ENCODE assay signal across 8 cellular contexts in genomic region chr1:116498789-116499628, GRCh38.
DNase-seq lines count a peak whose midpoint lies in the region; ATAC-seq and TF ChIP-seq lines count a peak whose summit lies in the region.

No MANE protein-coding gene starts in this region.

- peak overlapping the region; percentile 61 for H2AFZ ChIP-seq in DND-41 (ENCODE audit: low read depth, low read length)

- peak; percentile 87 for ATAC-seq in DND-41 (ENCODE audit: insufficient read depth, low read depth)
- peak; percentile 57 to 85 for ATAC-seq in gastrocnemius medialis
- no peak for ATAC-seq in HG03196 (IDR thresholded peaks at IDR 0.05; ENCODE audit: unreplicated experiment)

- H3K4me1 ChIP-seq in DND-41 (ENCODE audit: insufficient read depth, low read length), result peaks cover 16% of the 10 kb centered on the region
- H3K4me1 ChIP-seq in gastrocnemius medialis, result peaks cover 0 to 8% of the 10 kb centered on the region in 2 donors

- H3K36me3 ChIP-seq in DND-41 (ENCODE audit: insufficient read depth, low read length), result no peaks in the 10 kb centered on the region; the same call in 1 of the 2 replicates
- H3K36me3 ChIP-seq in H7 (replicated peaks; ENCODE audit: control insufficient read depth, insufficient read depth, low read length), result no peaks in the 10 kb centered on the region
- H3K36me3 ChIP-seq in SK-N-MC (ENCODE audit: insufficient read depth, low read length), result no peaks in the 10 kb centered on the region
- H3K36me3 ChIP-seq in gastrocnemius medialis, result no peaks in the 10 kb centered on the region

- H3K4me2 ChIP-seq in DND-41 (ENCODE audit: insufficient read depth, low read length), result no peak overlapping the region

- no peak for TF ChIP-seq POLR2A in gastrocnemius medialis (IDR thresholded peaks at IDR 0.05)

- H3K27ac ChIP-seq in DND-41 (ENCODE audit: low read length) (peak overlapping the region; percentile 22; the same call in 1 of the 2 replicates), SK-N-MC (peak overlapping the region; percentile 89), gastrocnemius medialis (no peak overlapping the region)

- no peak overlapping the region for H3K4me3 ChIP-seq in DND-41 (ENCODE audit: low read depth in 1 of 2, low read length in 2 of 2)
- H3K4me3 ChIP-seq in H7 (ENCODE audit: insufficient read depth, low read depth, low read length), result no peak overlapping the region
- peak overlapping the region; percentile 41 for H3K4me3 ChIP-seq in SK-N-MC
- no peak overlapping the region for H3K4me3 ChIP-seq in astrocyte of the spinal cord (ENCODE audit: low read depth, low read length)
- H3K4me3 ChIP-seq in gastrocnemius medialis, result no peak overlapping the region

- no peak overlapping the region for H3K9ac ChIP-seq in DND-41 (ENCODE audit: low read depth, low read length)
- peak overlapping the region; percentile 69 for H3K9ac ChIP-seq in SK-N-MC (ENCODE audit: insufficient read length)

- H3K27me3 ChIP-seq in DND-41 (ENCODE audit: insufficient read depth, low read length, poor library complexity), result no peaks in the 10 kb centered on the region
- no peaks in the 10 kb centered on the region for H3K27me3 ChIP-seq in H7 (ENCODE audit: control insufficient read depth, insufficient read depth, low read length)
- no peaks in the 10 kb centered on the region for H3K27me3 ChIP-seq in gastrocnemius medialis

- in situ Hi-C loops in astrocyte of the spinal cord (cut with HindIII; ENCODE audit: low sequenced_read_pairs), result no loop called here
- in situ Hi-C loops in gastrocnemius medialis (cut with MboI; ENCODE audit: low sequenced_read_pairs in 4 of 4), result loop anchor here in 2 of 4 donors (5.0 to 25.0 kb wide), 4 partner anchors 137 to 687 kb away; partner anchors contain the start of gene ATP1A1 (in 1 of the 2)

- H4K20me1 ChIP-seq in DND-41 (ENCODE audit: insufficient read depth, low read length), result no peaks in the 10 kb centered on the region

- peak; percentile 72 for DNase-seq in DND-41
- DNase-seq in H7, result peak; percentile 86
- peak; percentile 37 for DNase-seq in NCI-H1092 (lab: John Stamatoyannopoulos, UW)
- peak; percentile 77 for DNase-seq in SK-N-MC (ENCODE audit: low read depth, low spot score)
- peak; percentile 69 for DNase-seq in astrocyte of the spinal cord (ENCODE audit: low read depth, low spot score)
- peak in 38 of 51 donors; percentile 14 to 83 (median 40) for DNase-seq in hypothalamus (lab: John Stamatoyannopoulos, UW)
- DNase-seq in gastrocnemius medialis, result peak in 1 of 2 donors; percentile 34

- no peaks in the 10 kb centered on the region for H3K9me3 ChIP-seq in DND-41 (ENCODE audit: insufficient read depth, low read length, severe bottlenecking)
- H3K9me3 ChIP-seq in SK-N-MC (ENCODE audit: low read depth, low read length), result no peaks in the 10 kb centered on the region
- H3K9me3 ChIP-seq in gastrocnemius medialis, result no peaks in the 10 kb centered on the region

- H3K79me2 ChIP-seq in DND-41 (ENCODE audit: insufficient read depth, low read length), result no peaks in the 10 kb centered on the region

- TF ChIP-seq CTCF in DND-41 (IDR thresholded peaks at IDR 0.05; ENCODE audit: borderline replicate concordance, extremely low read depth, low read length, poor library complexity, severe bottlenecking) (peak; percentile 89), astrocyte of the spinal cord (IDR thresholded peaks at IDR 0.05; ENCODE audit: low read depth, low read length) (peak; percentile 81), gastrocnemius medialis (IDR thresholded peaks at IDR 0.05 in 4 of 5, conservative IDR thresholded peaks at IDR 0.05 in 1 of 5) (peak; percentile 79 to 86 (median 79))

- intact Hi-C loops in gastrocnemius medialis (cut with DNase I; ENCODE audit: low total_unique reads), result loop anchor here (1.0 kb wide), 2 partner anchors 347 to 360 kb away; no protein-coding TSS in a partner anchor

Comparison
In these comparisons a context has a peak if more than half of its experiments do, and no peak if none do; other contexts are left out.
1. H3K27ac ChIP-seq: peak in DND-41 (single experiment) and SK-N-MC (single experiment); none in gastrocnemius medialis (0 of 4).
2. Peak in every context shown above with its lines, with median percentiles within 50 percentile points of each other: CTCF ChIP-seq.